In the genomic region with DNA sequence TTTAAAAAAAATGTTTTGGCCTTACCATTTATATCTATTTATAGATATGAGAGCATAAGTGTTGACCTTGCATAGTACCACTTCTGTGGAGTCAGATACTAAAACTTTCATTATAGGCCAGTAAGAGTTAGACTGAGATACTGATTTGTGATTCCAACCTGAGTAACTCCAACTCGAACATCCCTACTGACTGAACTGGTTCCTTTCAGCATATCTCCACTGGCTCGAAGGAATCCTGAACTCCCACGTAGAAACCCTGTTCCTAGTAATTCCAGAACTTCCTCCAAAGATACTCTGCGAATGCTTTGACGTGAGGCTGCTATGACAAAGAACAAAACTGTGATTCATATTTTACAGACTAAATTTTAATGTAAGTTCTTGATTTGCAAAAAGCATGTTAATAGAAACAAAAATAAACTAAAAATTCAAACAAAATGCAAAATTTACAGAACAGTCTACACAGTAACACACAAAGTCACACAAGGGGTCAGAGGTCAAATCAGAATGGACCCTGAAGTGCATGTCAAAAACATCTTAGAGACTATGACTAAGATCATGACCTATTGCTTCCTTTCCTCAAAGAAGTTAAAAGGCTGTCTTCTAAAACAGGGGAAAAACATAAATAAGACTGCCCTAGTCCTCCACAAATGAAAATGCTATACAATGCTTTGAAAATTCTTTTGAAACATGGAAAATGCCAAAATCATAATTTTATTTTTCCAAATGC, we compare ENCODE assay signal across 1 cellular context.
TF ChIP-seq lines count a peak whose summit lies in the region.

No MANE protein-coding gene starts in this region.

TF ChIP-seq in IMR-90, 13 proteins besides CTCF, POLR2A, EP300 and RAD21:
- TF ChIP-seq SMC3 (IDR thresholded peaks at IDR 0.05; ENCODE audit: low read depth, low read length), result no peak
- TF ChIP-seq CEBPB (IDR thresholded peaks at IDR 0.05; ENCODE audit: low read depth, low read length), result no peak
- TF ChIP-seq, protein P1, sequence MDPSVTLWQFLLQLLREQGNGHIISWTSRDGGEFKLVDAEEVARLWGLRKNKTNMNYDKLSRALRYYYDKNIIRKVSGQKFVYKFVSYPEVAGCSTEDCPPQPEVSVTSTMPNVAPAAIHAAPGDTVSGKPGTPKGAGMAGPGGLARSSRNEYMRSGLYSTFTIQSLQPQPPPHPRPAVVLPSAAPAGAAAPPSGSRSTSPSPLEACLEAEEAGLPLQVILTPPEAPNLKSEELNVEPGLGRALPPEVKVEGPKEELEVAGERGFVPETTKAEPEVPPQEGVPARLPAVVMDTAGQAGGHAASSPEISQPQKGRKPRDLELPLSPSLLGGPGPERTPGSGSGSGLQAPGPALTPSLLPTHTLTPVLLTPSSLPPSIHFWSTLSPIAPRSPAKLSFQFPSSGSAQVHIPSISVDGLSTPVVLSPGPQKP (IDR thresholded peaks at IDR 0.05; ENCODE audit: borderline replicate concordance, low read depth, low read length), result no peak
- TF ChIP-seq NFE2L2 (IDR thresholded peaks at IDR 0.05; ENCODE audit: low read depth, low read length), result no peak
- TF ChIP-seq RFX5 (IDR thresholded peaks at IDR 0.05; ENCODE audit: low read depth, low read length), result no peak
- no peak for TF ChIP-seq FOS (IDR thresholded peaks at IDR 0.05; ENCODE audit: low read depth, low read length)
- TF ChIP-seq RCOR1 (IDR thresholded peaks at IDR 0.05; ENCODE audit: insufficient replicate concordance, low read length), result no peak
- TF ChIP-seq MXI1 (IDR thresholded peaks at IDR 0.05; ENCODE audit: borderline replicate concordance, low read depth, low read length), result no peak
- TF ChIP-seq BHLHE40 (IDR thresholded peaks at IDR 0.05; ENCODE audit: low read depth, low read length), result no peak
- no peak for TF ChIP-seq CHD1 (IDR thresholded peaks at IDR 0.05; ENCODE audit: low read depth, low read length)
- no peak for TF ChIP-seq MAZ (IDR thresholded peaks at IDR 0.05; ENCODE audit: borderline replicate concordance, low read depth, low read length)
- TF ChIP-seq, protein P2, sequence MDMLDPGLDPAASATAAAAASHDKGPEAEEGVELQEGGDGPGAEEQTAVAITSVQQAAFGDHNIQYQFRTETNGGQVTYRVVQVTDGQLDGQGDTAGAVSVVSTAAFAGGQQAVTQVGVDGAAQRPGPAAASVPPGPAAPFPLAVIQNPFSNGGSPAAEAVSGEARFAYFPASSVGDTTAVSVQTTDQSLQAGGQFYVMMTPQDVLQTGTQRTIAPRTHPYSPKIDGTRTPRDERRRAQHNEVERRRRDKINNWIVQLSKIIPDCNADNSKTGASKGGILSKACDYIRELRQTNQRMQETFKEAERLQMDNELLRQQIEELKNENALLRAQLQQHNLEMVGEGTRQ (IDR thresholded peaks at IDR 0.05; ENCODE audit: low read depth, low read length), result no peak
- TF ChIP-seq MAFK (IDR thresholded peaks at IDR 0.05; ENCODE audit: low read depth, low read length), result no peak
